In genomic region chr10:13717936-13718772, GRCh38 we compare ENCODE assay signal across 8 cellular contexts.
DNase-seq lines count a peak whose midpoint lies in the region; ATAC-seq, FAIRE-seq and TF ChIP-seq lines count a peak whose summit lies in the region.

No MANE protein-coding gene starts in this region.

- peaks cover 13% of the 10 kb centered on the region for H3K4me1 Mint-ChIP-seq in activated CD4-positive, alpha-beta memory T cell treated with anti-CD3 and anti-CD28 coated beads for 36 hours (ENCODE audit: low read depth)
- H3K4me1 Mint-ChIP-seq in effector memory CD8-positive, alpha-beta T cell (ENCODE audit: low read depth in 2 of 2) = peaks cover under 1 to 7% of the 10 kb centered on the region in 2 donors

- intact Hi-C loops in activated CD4-positive, alpha-beta memory T cell treated with anti-CD3 and anti-CD28 coated beads for 36 hours (cut with micrococcal nuclease) = no loop called here

- ATAC-seq in effector memory CD8-positive, alpha-beta T cell (replicated peaks) = peak; percentile 51

- no peak overlapping the region for H3K27ac ChIP-seq in substantia nigra (ENCODE audit: low read depth, low read length, poor library complexity, severe bottlenecking)

- no peaks in the 10 kb centered on the region for H3K9me3 Mint-ChIP-seq in activated CD4-positive, alpha-beta memory T cell treated with anti-CD3 and anti-CD28 coated beads for 36 hours
- H3K9me3 Mint-ChIP-seq in effector memory CD8-positive, alpha-beta T cell = peaks cover 0 to 7% of the 10 kb centered on the region in 2 donors

- H3K36me3 Mint-ChIP-seq in activated CD4-positive, alpha-beta memory T cell treated with anti-CD3 and anti-CD28 coated beads for 36 hours = no peaks in the 10 kb centered on the region
- no peaks in the 10 kb centered on the region for H3K36me3 Mint-ChIP-seq in effector memory CD8-positive, alpha-beta T cell (ENCODE audit: insufficient read depth)

- TF ChIP-seq POLR2A in GM12891 (IDR thresholded peaks at IDR 0.05; ENCODE audit: low read depth, low read length) = no peak

- no peaks in the 10 kb centered on the region for H3K27me3 Mint-ChIP-seq in activated CD4-positive, alpha-beta memory T cell treated with anti-CD3 and anti-CD28 coated beads for 36 hours
- peaks cover 31 to 45% of the 10 kb centered on the region in 2 donors for H3K27me3 Mint-ChIP-seq in effector memory CD8-positive, alpha-beta T cell

- H3K27ac Mint-ChIP-seq in activated CD4-positive, alpha-beta memory T cell treated with anti-CD3 and anti-CD28 coated beads for 36 hours = no peak overlapping the region
- no peak overlapping the region for H3K27ac Mint-ChIP-seq in effector memory CD8-positive, alpha-beta T cell

- no peak for FAIRE-seq in GM12891 (lab: Jason Lieb, UNC)

- peak overlapping the region; percentile 57 for H3K4me3 Mint-ChIP-seq in activated CD4-positive, alpha-beta memory T cell treated with anti-CD3 and anti-CD28 coated beads for 36 hours
- H3K4me3 Mint-ChIP-seq in effector memory CD8-positive, alpha-beta T cell = peak overlapping the region; percentile 33 to 62

- POLR2A ChIA-PET in activated CD4-positive, alpha-beta memory T cell treated with anti-CD3 and anti-CD28 coated beads for 36 hours (lab: Charles Lee) = no interaction called here

- CTCF ChIA-PET in activated CD4-positive, alpha-beta memory T cell treated with anti-CD3 and anti-CD28 coated beads for 36 hours (lab: Charles Lee) = interaction anchor here (1.7 kb wide), 1 partner anchor 278 kb away, joined by 4 read pairs; no protein-coding TSS in a partner anchor

- DNase-seq in SIG-M5 treated with dmso at 0.1 percent for 504 hours (lab: John Stamatoyannopoulos, UW; ENCODE audit: unreplicated experiment) (peak; percentile 64), SIG-M5 (lab: John Stamatoyannopoulos, UW) (no peak), NCI-H1092 treated with DMSO at 0.1 percent for 48 hours (lab: John Stamatoyannopoulos, UW) (peak; percentile 52), mucosa of gallbladder (ENCODE audit: low spot score) (peak; percentile 82), substantia nigra (lab: John Stamatoyannopoulos, UW) (peak in 40 of 49 donors; percentile 10 to 67 (median 31)), GM12891 (ENCODE audit: insufficient read length, low spot score) (no peak)
- peak; percentile 55 for DNase-seq in activated CD4-positive, alpha-beta memory T cell treated with anti-CD3 and anti-CD28 coated beads for 36 hours
- DNase-seq in effector memory CD8-positive, alpha-beta T cell = no peak

TF ChIP-seq in GM12891, 5 proteins besides CTCF, POLR2A, EP300 and RAD21:
- no peak for TF ChIP-seq TAF1 (IDR thresholded peaks at IDR 0.05; ENCODE audit: low read depth, low read length)

Comparison
In these comparisons a context has a peak if more than half of its experiments do, and no peak if none do; other contexts are left out.
1. DNase-seq: peak in SIG-M5 treated with dmso at 0.1 percent for 504 hours (single experiment), NCI-H1092 treated with DMSO at 0.1 percent for 48 hours (single experiment), activated CD4-positive, alpha-beta memory T cell treated with anti-CD3 and anti-CD28 coated beads for 36 hours (single experiment), mucosa of gallbladder (single experiment) and substantia nigra (40 of 49); none in SIG-M5 (single experiment), effector memory CD8-positive, alpha-beta T cell (0 of 3) and GM12891 (single experiment).